In genomic region chr3:66479532-66479947, GRCh38 we compare ENCODE assay signal across 11 cellular contexts. TPM values are rescaled to one million over a fixed set of nuclear protein-coding genes. Genes with fewer than 3 reads are reported as not detected.
A peak's percentile ranks its signal among the peaks of the same experiment; 100 is the strongest.
DNase-seq lines count a peak whose midpoint lies in the region; ATAC-seq and TF ChIP-seq lines count a peak whose summit lies in the region.
"Had no signal": no experiment of that assay in that cellular context is flagged by ENCODE, and none has a peak within 500 bp of the region (broad histone marks: within the 10 kb centered on the region; RNA-seq: fewer than 3 reads in every experiment).

No MANE protein-coding gene starts in this region.

- H4K20me1 ChIP-seq in OCI-LY3 (ENCODE audit: insufficient read depth, low read length), result peaks cover 13% of the 10 kb centered on the region; the same call in 1 of the 2 replicates
- H4K20me1 ChIP-seq in neural cell (ENCODE audit: insufficient read depth), result no peaks in the 10 kb centered on the region

- TF ChIP-seq EP300 in neural cell (conservative IDR thresholded peaks at IDR 0.05; ENCODE audit: poor library complexity, severe bottlenecking), result no peak

- no peaks in the 10 kb centered on the region for H3K9me2 ChIP-seq in neural cell (ENCODE audit: insufficient read depth, low read length)

- H3K9ac ChIP-seq in OCI-LY3 (ENCODE audit: low read length) (no peak overlapping the region), neural cell (ENCODE audit: low read length) (no peak overlapping the region)

- intact Hi-C loops in posterior vena cava (cut with DNase I), result no loop called here

- no peak for TF ChIP-seq POLR2A in GM18505 (IDR thresholded peaks at IDR 0.05; ENCODE audit: borderline replicate concordance, extremely low read depth, insufficient read depth, insufficient read length)
- no peak for TF ChIP-seq POLR2A in Peyer's patch (IDR thresholded peaks at IDR 0.05)

- ATAC-seq in GM18505 (IDR thresholded peaks at IDR 0.05; ENCODE audit: unreplicated experiment) (peak; percentile 29), GM19452 (IDR thresholded peaks at IDR 0.05; ENCODE audit: unreplicated experiment) (peak; percentile 35)
- ATAC-seq: naive thymus-derived CD8-positive, alpha-beta T cell had no signal

- H3K4me1 ChIP-seq in OCI-LY3 (ENCODE audit: low read length) (peaks cover 99% of the 10 kb centered on the region), Peyer's patch (peaks cover 13 to 99% (median 19%) of the 10 kb centered on the region in 4 donors)

- no peak for TF ChIP-seq RAD21 in neural cell (conservative IDR thresholded peaks at IDR 0.05)

- no peaks in the 10 kb centered on the region for H3F3A ChIP-seq in neural cell (ENCODE audit: insufficient read depth, low read length, poor library complexity, severe bottlenecking)

- H2AFZ ChIP-seq in OCI-LY3 (ENCODE audit: low read depth, low read length) (no peak overlapping the region), neural cell (ENCODE audit: low read depth, low read length) (no peak overlapping the region)

- H3K79me2 ChIP-seq in OCI-LY3 (ENCODE audit: low read length) (peaks cover 100% of the 10 kb centered on the region), neural cell (replicated peaks; ENCODE audit: insufficient read depth, low read length) (peaks cover 61% of the 10 kb centered on the region)

- no peak for TF ChIP-seq CTCF in OCI-LY3 (IDR thresholded peaks at IDR 0.05; ENCODE audit: low read depth, low read length)
- no peak for TF ChIP-seq CTCF in neural cell (IDR thresholded peaks at IDR 0.05; ENCODE audit: poor library complexity, severe bottlenecking)
- TF ChIP-seq CTCF in Peyer's patch (IDR thresholded peaks at IDR 0.05), result no peak

- peaks cover 9% of the 10 kb centered on the region for H3K36me3 ChIP-seq in OCI-LY3 (replicated peaks; ENCODE audit: low read depth, low read length)
- H3K36me3 ChIP-seq in neural cell (ENCODE audit: insufficient read depth, low read length), result no peaks in the 10 kb centered on the region
- H3K36me3 ChIP-seq in Peyer's patch, result no peaks in the 10 kb centered on the region

- H3K27ac ChIP-seq in OCI-LY3 (ENCODE audit: low read length) (no peak overlapping the region), neural cell (ENCODE audit: low read length) (peak overlapping the region; percentile 37), Peyer's patch (peak overlapping the region in 2 of 4 donors; percentile 25 to 26)

- H3K9me3 ChIP-seq in OCI-LY3 (ENCODE audit: insufficient read depth, low read length) (peaks cover 6% of the 10 kb centered on the region), neural cell (ENCODE audit: low read length) (no peaks in the 10 kb centered on the region), Peyer's patch (no peaks in the 10 kb centered on the region)

- H3K27me3 ChIP-seq in OCI-LY3 (ENCODE audit: low read depth, low read length), result no peaks in the 10 kb centered on the region
- no peaks in the 10 kb centered on the region for H3K27me3 ChIP-seq in neural cell (ENCODE audit: insufficient read depth, low read depth, low read length)
- no peaks in the 10 kb centered on the region for H3K27me3 ChIP-seq in Peyer's patch

- H3K4me3 ChIP-seq in OCI-LY3 (ENCODE audit: low read length), result peak overlapping the region; percentile 63
- H3K4me3 ChIP-seq in neural cell (ENCODE audit: low read length), result peak overlapping the region; percentile 6
- no peak overlapping the region for H3K4me3 ChIP-seq in Peyer's patch

- H3K4me2 ChIP-seq in OCI-LY3 (ENCODE audit: low read length), result peak overlapping the region; percentile 91
- H3K4me2 ChIP-seq in neural cell (ENCODE audit: low read length), result no peak overlapping the region

- DNase-seq in stimulated activated naive CD4-positive, alpha-beta T cell (lab: John Stamatoyannopoulos, UW), result no peak
- no peak for DNase-seq in NCI-H187 treated with DMSO at 0.1 percent for 48 hours (lab: John Stamatoyannopoulos, UW)
- no peak for DNase-seq in posterior vena cava (ENCODE audit: low spot score)
- DNase-seq in Peyer's patch, result no peak
- DNase-seq: erythroblast; naive thymus-derived CD8-positive, alpha-beta T cell; NCI-H82 had no signal

TF ChIP-seq in neural cell, 6 proteins besides CTCF, POLR2A, EP300 and RAD21:
- TF ChIP-seq MXI1 (conservative IDR thresholded peaks at IDR 0.05; ENCODE audit: poor library complexity, severe bottlenecking) (no peak), TAF1 (IDR thresholded peaks at IDR 0.05; ENCODE audit: low read depth) (no peak), REST (IDR thresholded peaks at IDR 0.05; ENCODE audit: borderline replicate concordance) (no peak), EZH2 (IDR thresholded peaks at IDR 0.05; ENCODE audit: borderline replicate concordance, insufficient read depth, low read length, poor library complexity, severe bottlenecking) (no peak), POLR2AphosphoS5 (IDR thresholded peaks at IDR 0.05) (no peak), SMC3 (conservative IDR thresholded peaks at IDR 0.05; ENCODE audit: poor library complexity) (no peak)

RNA-seq across cellular contexts. Expression of gene LRIG1, which starts 21.3 kb away (rescaled TPM):
- 7.0 and 7.1 TPM in 2 replicates for polyA plus RNA-seq in neural cell
- 8.5 and 11.4 TPM in 2 replicates for polyA minus RNA-seq in neural cell
- total RNA-seq in posterior vena cava (10 to 100 TPM; 55.7 to 83.8 TPM), Peyer's patch (10 to 100 TPM; 28.5 to 65.2 (median 59.2) TPM)

Comparison
In these comparisons a context has a peak if more than half of its experiments do, and no peak if none do; other contexts are left out.
1. H3K4me3 ChIP-seq: peak in OCI-LY3 (single experiment) and neural cell (single experiment); none in Peyer's patch (0 of 4).